Comparison of ENCODE assay signal across 8 cellular contexts in genomic region chr1:113783254-113784103, GRCh38. TPM values are rescaled to one million over a fixed set of nuclear protein-coding genes. Genes with fewer than 3 reads are reported as not detected.
DNase-seq lines count a peak whose midpoint lies in the region; ATAC-seq and TF ChIP-seq lines count a peak whose summit lies in the region.

No MANE protein-coding gene starts in this region.

- peaks cover 0 to 5% (median 0%) of the 10 kb centered on the region in 9 donors for H3K9me3 Mint-ChIP-seq in naive thymus-derived CD8-positive, alpha-beta T cell

- no peak overlapping the region for H3K4me2 ChIP-seq in SK-N-SH

- H3K79me2 ChIP-seq in SK-N-SH (ENCODE audit: insufficient read depth), result peaks cover 98% of the 10 kb centered on the region

- peak overlapping the region in 6 of 10 donors; percentile 65 to 95 (median 88) for H3K27ac Mint-ChIP-seq in naive thymus-derived CD8-positive, alpha-beta T cell

- peaks cover 17 to 34% of the 10 kb centered on the region in 2 experiments; a peak in 3 of 4 replicates for H3K4me1 ChIP-seq in SK-N-SH (ENCODE audit: control insufficient read depth in 1 of 2, insufficient read depth in 2 of 2, low read depth in 1 of 2, low read length in 1 of 2)

- POLR2A ChIA-PET in SK-N-SH (lab: Yijun Ruan, JAX), result no interaction called here
- POLR2A ChIA-PET in naive thymus-derived CD8-positive, alpha-beta T cell (lab: Charles Lee), result interaction anchor here (0.5 to 4.0 kb wide), 5 partner anchors 11 to 146 kb away, joined by 4 to 30 read pairs (median 5); partner anchors contain the start of genes HIPK1, PHTF1 and RSBN1

- no peaks in the 10 kb centered on the region for H3K27me3 Mint-ChIP-seq in naive thymus-derived CD8-positive, alpha-beta T cell

- no peak overlapping the region for H2AFZ ChIP-seq in SK-N-SH (ENCODE audit: low read depth)

- TF ChIP-seq EP300 in SK-N-SH (IDR thresholded peaks at IDR 0.05; ENCODE audit: borderline replicate concordance in 1 of 2, low read depth in 1 of 2, low read length in 1 of 2), result no peak

- TF ChIP-seq CTCF in SK-N-SH (IDR thresholded peaks at IDR 0.05), result no peak

- H3K9ac ChIP-seq in SK-N-SH, result no peak overlapping the region

- no peaks in the 10 kb centered on the region for H3K27me3 ChIP-seq in SK-N-SH (ENCODE audit: insufficient read depth)

- peaks cover 4 to 14% (median 8%) of the 10 kb centered on the region in 3 donors for H3K36me3 Mint-ChIP-seq in naive thymus-derived CD8-positive, alpha-beta T cell

- H3K36me3 ChIP-seq in SK-N-SH (replicated peaks in 1 of 2; ENCODE audit: control insufficient read depth in 1 of 2, insufficient read depth in 2 of 2, low read length in 1 of 2), result peaks cover 4 to 10% of the 10 kb centered on the region in 2 experiments

- peak; percentile 73 for ATAC-seq in GM19025 (IDR thresholded peaks at IDR 0.05; ENCODE audit: low read depth, unreplicated experiment)
- peak; percentile 70 for ATAC-seq in HG03097 (IDR thresholded peaks at IDR 0.05; ENCODE audit: low FRiP score, unreplicated experiment)
- ATAC-seq in naive thymus-derived CD8-positive, alpha-beta T cell, result peak; percentile 97 to 99

- CTCF ChIA-PET in SK-N-SH (lab: Yijun Ruan, JAX), result interaction anchor here (1.1 kb wide), 1 partner anchor 9 kb away, joined by 3 read pairs; no protein-coding TSS in a partner anchor

- H3K27ac ChIP-seq in SK-N-SH (ENCODE audit: low read depth in 2 of 2, low read length in 1 of 2) (peak overlapping the region in 1 of 2 experiments; percentile 69; a peak in 2 of 4 replicates), caudate nucleus (ENCODE audit: low read depth, low read length) (peak overlapping the region; percentile 20)

- no peaks in the 10 kb centered on the region for H3F3A ChIP-seq in SK-N-SH (replicated peaks; ENCODE audit: insufficient read depth)

- TF ChIP-seq RAD21 in SK-N-SH (IDR thresholded peaks at IDR 0.05; ENCODE audit: low read length), result no peak

- peak overlapping the region; percentile 26 to 76 (median 69) for H3K4me3 Mint-ChIP-seq in naive thymus-derived CD8-positive, alpha-beta T cell

- no peaks in the 10 kb centered on the region for H3K9me2 ChIP-seq in SK-N-SH

- H3K4me1 Mint-ChIP-seq in naive thymus-derived CD8-positive, alpha-beta T cell, result peaks cover 28 to 47% (median 31%) of the 10 kb centered on the region in 4 donors

- H3K4me3 ChIP-seq in SK-N-SH (ENCODE audit: low read depth in 2 of 2, low read length in 1 of 2), result no peak overlapping the region

- WGBS in SK-N-SH (ENCODE audit: low lambda C conversion rate), result 82% methylated on average over 4 of the region's 4 CpGs

- H3K9me3 ChIP-seq in SK-N-SH, result no peaks in the 10 kb centered on the region

- DNase-seq in AG08395 (ENCODE audit: low spot score), result peak; percentile 27
- DNase-seq in SK-N-SH, result no peak
- peak in 2 of 61 donors; percentile 3 to 26 for DNase-seq in caudate nucleus (lab: John Stamatoyannopoulos, UW)
- DNase-seq in naive thymus-derived CD8-positive, alpha-beta T cell, result peak; percentile 7 to 77 (median 59)
- no peak for DNase-seq in NCI-H1930 (lab: John Stamatoyannopoulos, UW)
- no peak for DNase-seq in NCI-H187 treated with DMSO at 0.1 percent for 48 hours (lab: John Stamatoyannopoulos, UW)

- peaks cover 21% of the 10 kb centered on the region; the same call in 1 of the 2 replicates for H4K20me1 ChIP-seq in SK-N-SH (ENCODE audit: insufficient read depth)

TF ChIP-seq in SK-N-SH, 30 proteins besides CTCF, POLR2A, EP300 and RAD21:
- TF ChIP-seq, protein P1, sequence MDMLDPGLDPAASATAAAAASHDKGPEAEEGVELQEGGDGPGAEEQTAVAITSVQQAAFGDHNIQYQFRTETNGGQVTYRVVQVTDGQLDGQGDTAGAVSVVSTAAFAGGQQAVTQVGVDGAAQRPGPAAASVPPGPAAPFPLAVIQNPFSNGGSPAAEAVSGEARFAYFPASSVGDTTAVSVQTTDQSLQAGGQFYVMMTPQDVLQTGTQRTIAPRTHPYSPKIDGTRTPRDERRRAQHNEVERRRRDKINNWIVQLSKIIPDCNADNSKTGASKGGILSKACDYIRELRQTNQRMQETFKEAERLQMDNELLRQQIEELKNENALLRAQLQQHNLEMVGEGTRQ (IDR thresholded peaks at IDR 0.05; ENCODE audit: borderline replicate concordance, low read depth, low read length), result no peak
- TF ChIP-seq NFIC (IDR thresholded peaks at IDR 0.05; ENCODE audit: borderline replicate concordance), result peak; percentile 24; the same call in 1 of the 2 replicates
- no peak for TF ChIP-seq NRF1 (IDR thresholded peaks at IDR 0.05; ENCODE audit: low read depth, low read length)
- TF ChIP-seq POLR2AphosphoS5 (IDR thresholded peaks at IDR 0.05; ENCODE audit: low read depth, low read length), result no peak
- no peak for TF ChIP-seq SMC3 (IDR thresholded peaks at IDR 0.05; ENCODE audit: low read depth, low read length)
TF ChIP-seq in SK-N-SH: peak in this region for 1.

RNA-seq across cellular contexts. Expression of gene PHTF1, which starts 24.2 kb away (rescaled TPM):
- polyA plus RNA-seq in SK-N-SH (2012; rRNA removed), result 10.8 and 14.1 TPM in 2 replicates
- polyA plus RNA-seq in SK-N-SH (2012; cell fraction: cytosol; rRNA removed), result 12.5 and 13.5 TPM in 2 replicates
- polyA plus RNA-seq in SK-N-SH (2012; cell fraction: nucleus; rRNA removed), result 9.5 and 16.1 TPM in 2 replicates
- 1 to 10 TPM; 7.7 to 9.9 TPM for total RNA-seq in naive thymus-derived CD8-positive, alpha-beta T cell
- polyA plus RNA-seq in naive thymus-derived CD8-positive, alpha-beta T cell, result 1 to 10 TPM; 1.9 to 4.3 (median 3.1) TPM

RNA-seq across cellular contexts. Expression of gene RSBN1, which starts 28.8 kb away (rescaled TPM):
- 3.9 and 4.0 TPM in 2 replicates for polyA plus RNA-seq in SK-N-SH (2012; rRNA removed)
- 5.1 and 5.2 TPM in 2 replicates for polyA plus RNA-seq in SK-N-SH (2012; cell fraction: cytosol; rRNA removed)
- 4.1 and 8.3 TPM in 2 replicates for polyA plus RNA-seq in SK-N-SH (2012; cell fraction: nucleus; rRNA removed)
- total RNA-seq in naive thymus-derived CD8-positive, alpha-beta T cell, result 10 to 100 TPM; 53.6 to 56.3 TPM
- polyA plus RNA-seq in naive thymus-derived CD8-positive, alpha-beta T cell, result 10 to 100 TPM; 34.8 to 39.1 (median 37.5) TPM

Comparison
In these comparisons a context has a peak if more than half of its experiments do, and no peak if none do; other contexts are left out.
1. DNase-seq: peak in AG08395 (single experiment) and naive thymus-derived CD8-positive, alpha-beta T cell (10 of 10); none in SK-N-SH (single experiment), NCI-H1930 (0 of 2) and NCI-H187 treated with DMSO at 0.1 percent for 48 hours (single experiment).
2. Peak in every context shown above with its lines, with median percentiles within 50 percentile points of each other: ATAC-seq.